In the genomic region with DNA sequence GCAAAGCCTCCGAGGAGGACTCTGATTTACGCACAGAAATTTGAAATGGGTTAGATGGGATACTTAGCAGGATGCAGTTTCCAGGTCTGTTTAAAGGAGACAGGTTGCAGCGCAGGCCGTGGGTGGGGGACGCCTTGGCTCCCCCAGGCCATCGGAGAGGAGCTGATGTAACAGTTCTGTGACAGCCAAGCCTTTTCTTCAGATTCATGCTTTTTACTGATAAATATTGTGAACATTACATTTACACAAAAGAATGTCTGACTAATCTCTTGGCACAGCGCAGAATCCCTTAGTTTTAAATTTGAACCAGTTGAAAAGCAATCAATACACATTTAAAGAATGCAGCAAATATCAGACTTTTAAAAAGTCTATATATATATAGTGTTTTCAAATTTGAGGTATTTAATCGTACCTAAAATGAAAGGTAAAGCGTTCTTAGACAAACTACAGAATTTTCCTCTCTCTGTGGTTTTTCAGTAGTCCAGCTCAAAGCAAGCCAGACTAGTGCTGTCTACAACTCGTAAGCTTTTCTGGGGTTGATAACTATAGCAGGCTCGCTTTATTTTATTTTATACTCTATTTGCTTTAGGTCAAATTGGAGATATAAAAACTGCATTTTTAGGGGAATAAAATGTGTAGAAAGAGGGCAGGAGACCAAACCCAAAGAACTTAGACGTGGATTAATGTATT, we compare ENCODE assay signal across 11 cellular contexts.
A peak's percentile ranks its signal among the peaks of the same experiment; 100 is the strongest.
DNase-seq lines count a peak whose midpoint lies in the region; TF ChIP-seq lines count a peak whose summit lies in the region.
"Had no signal": no experiment of that assay in that cellular context is flagged by ENCODE, and none has a peak within 500 bp of the region (broad histone marks: within the 10 kb centered on the region; RNA-seq: fewer than 3 reads in every experiment).

No MANE protein-coding gene starts in this region.

- H3K4me1 ChIP-seq in SK-N-SH (ENCODE audit: control insufficient read depth in 1 of 2, insufficient read depth in 2 of 2, low read depth in 1 of 2, low read length in 1 of 2): peaks cover 0 to 8% of the 10 kb centered on the region in 2 experiments; a peak in 1 of 4 replicates

- peak overlapping the region; percentile 75 for H2AFZ ChIP-seq in SK-N-SH (ENCODE audit: low read depth)

- TF ChIP-seq EP300 in SK-N-SH (IDR thresholded peaks at IDR 0.05; ENCODE audit: borderline replicate concordance in 1 of 2, low read depth in 1 of 2, low read length in 1 of 2): no peak

- H4K20me1 ChIP-seq in SK-N-SH (ENCODE audit: insufficient read depth): no peaks in the 10 kb centered on the region

- H3K9me2 ChIP-seq in SK-N-SH: no peaks in the 10 kb centered on the region

- no peaks in the 10 kb centered on the region for H3K79me2 ChIP-seq in SK-N-SH (ENCODE audit: insufficient read depth)

- no peaks in the 10 kb centered on the region for H3K9me3 ChIP-seq in SK-N-SH
- H3K9me3 ChIP-seq: mucosa of descending colon had no signal

- H3K27ac ChIP-seq in SK-N-SH (ENCODE audit: low read depth in 2 of 2, low read length in 1 of 2): peak overlapping the region in 1 of 2 experiments; percentile 52; a peak in 2 of 4 replicates

- peaks cover 3% of the 10 kb centered on the region for H3F3A ChIP-seq in SK-N-SH (replicated peaks; ENCODE audit: insufficient read depth)

- DNase-seq in Daoy (ENCODE audit: low read depth) (peak; percentile 65), SK-N-SH (no peak), glomerular endothelial cell (ENCODE audit: extremely low read depth, low read depth, low spot score) (peak; percentile 47), retinal pigment epithelial cell (ENCODE audit: low read depth) (peak; percentile 41), NCI-H69 (lab: John Stamatoyannopoulos, UW) (no peak), NCI-H82 treated with DMSO at 0.1 percent for 48 hours (lab: John Stamatoyannopoulos, UW; ENCODE audit: unreplicated experiment) (no peak), posterior vena cava (ENCODE audit: low spot score) (no peak)
- DNase-seq in stimulated activated CD4-positive, alpha-beta T cell treated with anti-CD3 and anti-CD28 coated beads, Interleukin-4, amount 100 ng/mL, for 4 hours: no peak
- DNase-seq: CD4-positive, alpha-beta memory T cell; mucosa of descending colon; NCI-H82 had no signal

- intact Hi-C loops in posterior vena cava (cut with DNase I): no loop called here

- CTCF ChIA-PET in SK-N-SH (lab: Yijun Ruan, JAX): no interaction called here

- H3K4me3 ChIP-seq in SK-N-SH (ENCODE audit: low read depth in 2 of 2, low read length in 1 of 2) (peak overlapping the region; percentile 24 to 26; a peak in 1 of 4 replicates), retinal pigment epithelial cell (ENCODE audit: low read length) (no peak overlapping the region)
- H3K4me3 ChIP-seq: mucosa of descending colon had no signal

- H3K36me3 ChIP-seq in SK-N-SH (replicated peaks in 1 of 2; ENCODE audit: control insufficient read depth in 1 of 2, insufficient read depth in 2 of 2, low read length in 1 of 2): no peaks in the 10 kb centered on the region

- H3K4me2 ChIP-seq in SK-N-SH: peak overlapping the region; percentile 53

- POLR2A ChIA-PET in SK-N-SH (lab: Yijun Ruan, JAX): no interaction called here

- no peak overlapping the region for H3K9ac ChIP-seq in SK-N-SH

- 17% methylated on average over 12 of the region's 12 CpGs for WGBS in SK-N-SH (ENCODE audit: low lambda C conversion rate)

- TF ChIP-seq RAD21 in SK-N-SH (IDR thresholded peaks at IDR 0.05; ENCODE audit: low read length): no peak

- no peak for TF ChIP-seq CTCF in SK-N-SH (IDR thresholded peaks at IDR 0.05)
- no peak for TF ChIP-seq CTCF in retinal pigment epithelial cell (conservative IDR thresholded peaks at IDR 0.05; ENCODE audit: low read depth, low read length)

- peaks cover 1% of the 10 kb centered on the region; the same call in 1 of the 2 replicates for H3K27me3 ChIP-seq in SK-N-SH (ENCODE audit: insufficient read depth)

TF ChIP-seq in SK-N-SH, 30 proteins besides CTCF, POLR2A, EP300 and RAD21:
- TF ChIP-seq FOSL2 (IDR thresholded peaks at IDR 0.05; ENCODE audit: borderline replicate concordance, low read depth) (peak; percentile 37; the same call in 1 of the 2 replicates), JUND (IDR thresholded peaks at IDR 0.05) (peak; percentile 41; the same call in 1 of the 2 replicates), NFIC (IDR thresholded peaks at IDR 0.05; ENCODE audit: borderline replicate concordance) (peak; percentile 47; the same call in 1 of the 2 replicates), ELF1 (IDR thresholded peaks at IDR 0.05) (no peak)
- TF ChIP-seq, protein P1, sequence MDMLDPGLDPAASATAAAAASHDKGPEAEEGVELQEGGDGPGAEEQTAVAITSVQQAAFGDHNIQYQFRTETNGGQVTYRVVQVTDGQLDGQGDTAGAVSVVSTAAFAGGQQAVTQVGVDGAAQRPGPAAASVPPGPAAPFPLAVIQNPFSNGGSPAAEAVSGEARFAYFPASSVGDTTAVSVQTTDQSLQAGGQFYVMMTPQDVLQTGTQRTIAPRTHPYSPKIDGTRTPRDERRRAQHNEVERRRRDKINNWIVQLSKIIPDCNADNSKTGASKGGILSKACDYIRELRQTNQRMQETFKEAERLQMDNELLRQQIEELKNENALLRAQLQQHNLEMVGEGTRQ (IDR thresholded peaks at IDR 0.05; ENCODE audit: borderline replicate concordance, low read depth, low read length): no peak

Comparison
In these comparisons a context has a peak if more than half of its experiments do, and no peak if none do; other contexts are left out.
1. DNase-seq: peak in Daoy (single experiment), glomerular endothelial cell (single experiment) and retinal pigment epithelial cell (single experiment); none in SK-N-SH (single experiment), NCI-H69 (single experiment), NCI-H82 treated with DMSO at 0.1 percent for 48 hours (single experiment), stimulated activated CD4-positive, alpha-beta T cell treated with anti-CD3 and anti-CD28 coated beads, Interleukin-4, amount 100 ng/mL, for 4 hours (0 of 2) and posterior vena cava (single experiment).